ENCODE assay signal across 8 cellular contexts in genomic region chr17:80826955-80827645, GRCh38.
DNase-seq lines count a peak whose midpoint lies in the region; ATAC-seq and TF ChIP-seq lines count a peak whose summit lies in the region.

No MANE protein-coding gene starts in this region.

- ATAC-seq in GM21390 (IDR thresholded peaks at IDR 0.05; ENCODE audit: unreplicated experiment) = no peak

- no peak overlapping the region for H3K4me2 ChIP-seq in Karpas-422 (ENCODE audit: low read depth, low read length, poor library complexity, severe bottlenecking)

- DNase-seq in AG10803 (ENCODE audit: low read depth) (peak; percentile 96), ascending aorta (ENCODE audit: low spot score in 2 of 2) (peak; percentile 72 to 95), inferior parietal cortex (ENCODE audit: extremely low spot score) (peak; percentile 58), substantia nigra (lab: John Stamatoyannopoulos, UW) (peak in 30 of 49 donors; percentile 11 to 85 (median 44)), NAMALWA (ENCODE audit: low spot score) (no peak), Karpas-422 (no peak)

- H3K9me3 ChIP-seq in ascending aorta = no peaks in the 10 kb centered on the region
- no peaks in the 10 kb centered on the region for H3K9me3 ChIP-seq in Karpas-422 (ENCODE audit: low read length)

- H3K27me3 ChIP-seq in ascending aorta (no peaks in the 10 kb centered on the region), Karpas-422 (ENCODE audit: low read length) (no peaks in the 10 kb centered on the region)

- peaks cover 4 to 12% of the 10 kb centered on the region in 2 donors for H3K4me1 ChIP-seq in ascending aorta
- H3K4me1 ChIP-seq in Karpas-422 (ENCODE audit: low read length) = peaks cover 19% of the 10 kb centered on the region

- H3K27ac ChIP-seq in ascending aorta = peak overlapping the region; percentile 75 to 80
- H3K27ac ChIP-seq in substantia nigra (ENCODE audit: low read depth, low read length, poor library complexity, severe bottlenecking) = peak overlapping the region; percentile 45
- no peak overlapping the region for H3K27ac ChIP-seq in Karpas-422 (ENCODE audit: low read length)

- no peaks in the 10 kb centered on the region for H3K9me2 ChIP-seq in Karpas-422 (replicated peaks; ENCODE audit: insufficient read depth, low read length)

- H3K9ac ChIP-seq in Karpas-422 (ENCODE audit: low read length) = no peak overlapping the region

- TF ChIP-seq EP300 in Ishikawa (IDR thresholded peaks at IDR 0.05; ENCODE audit: borderline replicate concordance) = no peak

- no peak overlapping the region for H2AFZ ChIP-seq in Karpas-422 (ENCODE audit: low read length)

- TF ChIP-seq RAD21 in Ishikawa (IDR thresholded peaks at IDR 0.05; ENCODE audit: low read depth) = no peak

- H3K4me3 ChIP-seq in AG10803 (ENCODE audit: low read length) (no peak overlapping the region), ascending aorta (peak overlapping the region in 1 of 2 donors; percentile 31), Karpas-422 (ENCODE audit: low read length) (no peak overlapping the region)

- intact Hi-C loops in ascending aorta (cut with DNase I) = loop anchor here (5.0 kb wide), 1 partner anchor 35 kb away; no protein-coding TSS in a partner anchor

- TF ChIP-seq CTCF in AG10803 (conservative IDR thresholded peaks at IDR 0.05; ENCODE audit: low read length) (peak; percentile 42), ascending aorta (IDR thresholded peaks at IDR 0.05) (peak in 2 of 3 experiments; percentile 19 to 32)

- H3K36me3 ChIP-seq in ascending aorta (peaks cover 0 to under 1% of the 10 kb centered on the region in 2 donors), Karpas-422 (ENCODE audit: insufficient read depth, low read length) (no peaks in the 10 kb centered on the region)

- H3K79me2 ChIP-seq in Karpas-422 (ENCODE audit: low read length) = peaks cover 2% of the 10 kb centered on the region; the same call in 1 of the 2 replicates

- H4K20me1 ChIP-seq in Karpas-422 (ENCODE audit: insufficient read depth, low read depth, low read length) = no peaks in the 10 kb centered on the region

TF ChIP-seq in Ishikawa, 13 proteins besides CTCF, POLR2A, EP300 and RAD21:
- TF ChIP-seq TCF12 (IDR thresholded peaks at IDR 0.05; ENCODE audit: low read depth) (no peak), MAX (IDR thresholded peaks at IDR 0.05) (peak; percentile 35; the same call in 1 of the 2 replicates), FOXM1 (IDR thresholded peaks at IDR 0.05; ENCODE audit: borderline replicate concordance, low read depth) (no peak), TAF1 (IDR thresholded peaks at IDR 0.05; ENCODE audit: low read depth) (no peak)

Comparison
In these comparisons a context has a peak if more than half of its experiments do, and no peak if none do; other contexts are left out.
1. DNase-seq: peak in AG10803 (single experiment), ascending aorta (2 of 2), inferior parietal cortex (single experiment) and substantia nigra (30 of 49); none in NAMALWA (single experiment) and Karpas-422 (single experiment).